ENCODE assay signal across 1 cellular context in genomic region chr19:54391589-54392061, GRCh38.
TF ChIP-seq lines count a peak whose summit lies in the region.

No MANE protein-coding gene starts in this region.

TF ChIP-seq in HepG2, 621 proteins besides CTCF, POLR2A, EP300 and RAD21 (continued from another document):
- no peak for TF ChIP-seq ZFP91 (CRISPR knock-in tag; IDR thresholded peaks at IDR 0.05; ENCODE audit: borderline replicate concordance)
- TF ChIP-seq SAP130 (CRISPR knock-in tag; IDR thresholded peaks at IDR 0.05; ENCODE audit: low read depth): no peak
- TF ChIP-seq ZNF512B (CRISPR knock-in tag; IDR thresholded peaks at IDR 0.05; ENCODE audit: borderline replicate concordance): no peak
- no peak for TF ChIP-seq HOXD1 (CRISPR knock-in tag; IDR thresholded peaks at IDR 0.05)
- peak; percentile 44 for TF ChIP-seq STAG1 (CRISPR knock-in tag; IDR thresholded peaks at IDR 0.05)
- TF ChIP-seq ZNF737 (CRISPR knock-in tag; IDR thresholded peaks at IDR 0.05; ENCODE audit: borderline replicate concordance): no peak
- no peak for TF ChIP-seq ZNF143 (CRISPR knock-in tag; IDR thresholded peaks at IDR 0.05)
- no peak for TF ChIP-seq FIP1L1 (IDR thresholded peaks at IDR 0.05; ENCODE audit: borderline replicate concordance, insufficient read depth, low read depth, low read length)
- no peak for TF ChIP-seq ZMYM4 (CRISPR knock-in tag; IDR thresholded peaks at IDR 0.05)
- TF ChIP-seq ZNF326 (CRISPR knock-in tag; IDR thresholded peaks at IDR 0.05; ENCODE audit: borderline replicate concordance): no peak
- TF ChIP-seq ZNF780A (CRISPR knock-in tag; IDR thresholded peaks at IDR 0.05): no peak
- no peak for TF ChIP-seq ZNF503 (CRISPR knock-in tag; IDR thresholded peaks at IDR 0.05)
- TF ChIP-seq ZNF883 (CRISPR knock-in tag; IDR thresholded peaks at IDR 0.05; ENCODE audit: not compliant biosample characterization): no peak
- no peak for TF ChIP-seq ZNF136 (CRISPR knock-in tag; IDR thresholded peaks at IDR 0.05; ENCODE audit: low read depth)
- no peak for TF ChIP-seq SP1 (IDR thresholded peaks at IDR 0.05)
- TF ChIP-seq SP1 (CRISPR knock-in tag; IDR thresholded peaks at IDR 0.05): no peak
- no peak for TF ChIP-seq TOE1 (CRISPR knock-in tag; IDR thresholded peaks at IDR 0.05)
- no peak for TF ChIP-seq RFX5 (IDR thresholded peaks at IDR 0.05; ENCODE audit: low read depth, low read length)
- no peak for TF ChIP-seq ARNT2 (CRISPR knock-in tag; IDR thresholded peaks at IDR 0.05; ENCODE audit: low read depth)
- TF ChIP-seq ZNF367 (CRISPR knock-in tag; IDR thresholded peaks at IDR 0.05; ENCODE audit: borderline replicate concordance): no peak
TF ChIP-seq in HepG2: peak in this region for 3.
